In genomic region chr14:103427485-103428443, GRCh38 we compare ENCODE assay signal across 9 cellular contexts.
DNase-seq lines count a peak whose midpoint lies in the region; ATAC-seq and TF ChIP-seq lines count a peak whose summit lies in the region.
"Had no signal": no experiment of that assay in that cellular context is flagged by ENCODE, and none has a peak within 500 bp of the region (broad histone marks: within the 10 kb centered on the region; RNA-seq: fewer than 3 reads in every experiment).

No MANE protein-coding gene starts in this region.

- H3K4me3 ChIP-seq in RWPE2 (ENCODE audit: severe bottlenecking) (no peak overlapping the region), cardiac fibroblast (replicated peaks in 1 of 2; ENCODE audit: low read depth in 2 of 2, low read length in 2 of 2) (no peak overlapping the region), neutrophil (ENCODE audit: low read depth in 1 of 2, low read length in 1 of 2) (no peak overlapping the region)

- ATAC-seq in RWPE2 (ENCODE audit: low read depth) (peak; percentile 62), GM21619 (IDR thresholded peaks at IDR 0.05; ENCODE audit: unreplicated experiment) (no peak)

- H3K4me1 ChIP-seq in RWPE2 (ENCODE audit: insufficient read depth, poor library complexity, severe bottlenecking) (peaks cover 16% of the 10 kb centered on the region), neutrophil (ENCODE audit: control insufficient read depth in 1 of 2, insufficient read depth in 1 of 2, low read depth in 1 of 2, low read length in 1 of 2) (peaks cover 17 to 22% of the 10 kb centered on the region in 2 experiments)

- no peaks in the 10 kb centered on the region for H3K27me3 ChIP-seq in RWPE2 (ENCODE audit: insufficient read depth, poor library complexity, severe bottlenecking)
- no peaks in the 10 kb centered on the region for H3K27me3 ChIP-seq in neutrophil

- H3K27ac ChIP-seq in RWPE2 (ENCODE audit: poor library complexity, severe bottlenecking) (peak overlapping the region; percentile 21), neutrophil (peak overlapping the region; percentile 67)
- H3K27ac ChIP-seq: parathyroid adenoma had no signal

- H3K9me3 ChIP-seq in RWPE2 (ENCODE audit: severe bottlenecking) (no peaks in the 10 kb centered on the region), neutrophil (no peaks in the 10 kb centered on the region)

- no peak for TF ChIP-seq CTCF in RWPE2 (IDR thresholded peaks at IDR 0.05; ENCODE audit: poor library complexity, severe bottlenecking)
- TF ChIP-seq CTCF in cardiac fibroblast (IDR thresholded peaks at IDR 0.05; ENCODE audit: low read depth, low read length): no peak
- no peak for TF ChIP-seq CTCF in neutrophil (IDR thresholded peaks at IDR 0.05)

- DNase-seq in GM04503 (ENCODE audit: low read depth): peak; percentile 45
- no peak for DNase-seq in RWPE2 (ENCODE audit: low spot score)
- peak; percentile 79 to 90 for DNase-seq in cardiac fibroblast (ENCODE audit: low read depth in 2 of 2)
- DNase-seq in NOMO-1 treated with DMSO at 0.1 percent for 48 hours (lab: John Stamatoyannopoulos, UW; ENCODE audit: unreplicated experiment): no peak
- no peak for DNase-seq in DMS79 treated with DMSO at 0.1 percent for 48 hours (lab: John Stamatoyannopoulos, UW)
- no peak for DNase-seq in COLO829 (ENCODE audit: low spot score)

- H3K36me3 ChIP-seq in RWPE2 (ENCODE audit: low read depth) (peaks cover 60% of the 10 kb centered on the region), neutrophil (peaks cover 4% of the 10 kb centered on the region)

Comparison
In these comparisons a context has a peak if more than half of its experiments do, and no peak if none do; other contexts are left out.
1. DNase-seq: peak in GM04503 (single experiment) and cardiac fibroblast (2 of 2); none in RWPE2 (single experiment), NOMO-1 treated with DMSO at 0.1 percent for 48 hours (single experiment), DMS79 treated with DMSO at 0.1 percent for 48 hours (single experiment) and COLO829 (single experiment).